In genomic region chr10:96833220-96834001, GRCh38 we compare ENCODE assay signal across 8 cellular contexts. TPM values are rescaled to one million over a fixed set of nuclear protein-coding genes. Genes with fewer than 3 reads are reported as not detected.
A peak's percentile ranks its signal among the peaks of the same experiment; 100 is the strongest.
DNase-seq lines count a peak whose midpoint lies in the region; ATAC-seq lines count a peak whose summit lies in the region.

No MANE protein-coding gene starts in this region.

- peaks cover 17% of the 10 kb centered on the region; the same call in 1 of the 2 replicates for H3K36me3 ChIP-seq in SJSA1

- H3K4me1 ChIP-seq in SJSA1 (replicated peaks) = peaks cover 13% of the 10 kb centered on the region

- peak overlapping the region; percentile 52 for H3K27ac ChIP-seq in SJSA1

- no peaks in the 10 kb centered on the region for H3K27me3 ChIP-seq in SJSA1 (replicated peaks)

- peak; percentile 10 for ATAC-seq in HG03095 (IDR thresholded peaks at IDR 0.05; ENCODE audit: unreplicated experiment)
- peak; percentile 13 for ATAC-seq in left colon
- ATAC-seq in GM18868 (IDR thresholded peaks at IDR 0.05; ENCODE audit: unreplicated experiment) = no peak

- H3K9me3 ChIP-seq in SJSA1 (replicated peaks) = no peaks in the 10 kb centered on the region

- DNase-seq in activated gamma-delta T cell treated with Interleukin-2 at 50 U/mL for 16 hours (peak; percentile 7), activated gamma-delta T cell (lab: John Stamatoyannopoulos, UW) (no peak), SJSA1 (ENCODE audit: low read depth in 1 of 2, low spot score in 2 of 2) (peak in 1 of 2 experiments; percentile 50), cerebellum (ENCODE audit: low spot score) (peak; percentile 15), left colon (peak in 1 of 2 donors; percentile 35)
- peak; percentile 40 for DNase-seq in stimulated activated CD8-positive, alpha-beta memory T cell treated with anti-CD3 and anti-CD28 coated beads, Interleukin-4, amount 100 ng/mL, for 48 hours

- peak overlapping the region; percentile 93 for H3K4me3 ChIP-seq in SJSA1

- intact Hi-C loops in left colon (cut with DNase I, micrococcal nuclease) = loop anchor here in 1 of 2 donors (10.0 kb wide), 1 partner anchor 459 kb away; no protein-coding TSS in a partner anchor

RNA-seq across cellular contexts. Expression of gene LCOR, which starts 1.3 kb away (rescaled TPM):
- total RNA-seq in SJSA1 (2014; rRNA removed; shearing (Covaris generic)) = 7.0 and 15.5 TPM in 2 replicates
- 107 TPM for total RNA-seq in cerebellum
- total RNA-seq in left colon = 10 to 100 TPM; 82.4 to 93.7 TPM
